ENCODE assay signal across 10 cellular contexts in genomic region chr11:87317441-87317840, GRCh38.
"Had no signal": no experiment of that assay in that cellular context is flagged by ENCODE, and none has a peak within 500 bp of the region (broad histone marks: within the 10 kb centered on the region; RNA-seq: fewer than 3 reads in every experiment).

No MANE protein-coding gene starts in this region.

- H3K4me3 ChIP-seq: GM23248, HAP-1 had no signal

- H3K4me1 ChIP-seq: HAP-1 had no signal

- H3K4me1 Mint-ChIP-seq: IgD-negative memory B cell had no signal

- H3K9ac ChIP-seq: GM23248 had no signal

- H2AFZ ChIP-seq: GM23248 had no signal

- H3K27ac ChIP-seq: GM23248, HL-60 had no signal

- ATAC-seq: HCT116, HepG2 had no signal

- DNase-seq: GM23248, GOT3, H7, HFFc6, KBM-7 had no signal

- H3K27ac Mint-ChIP-seq: HFFc6, IgD-negative memory B cell had no signal

- H3K9me3 Mint-ChIP-seq: HFFc6, IgD-negative memory B cell had no signal

- H3K9me3 ChIP-seq: HAP-1 had no signal

- H3K27me3 Mint-ChIP-seq: IgD-negative memory B cell had no signal

- H3K4me3 Mint-ChIP-seq: HFFc6, IgD-negative memory B cell had no signal
